1 cellular context compared by ENCODE assay signal in the genomic region with DNA sequence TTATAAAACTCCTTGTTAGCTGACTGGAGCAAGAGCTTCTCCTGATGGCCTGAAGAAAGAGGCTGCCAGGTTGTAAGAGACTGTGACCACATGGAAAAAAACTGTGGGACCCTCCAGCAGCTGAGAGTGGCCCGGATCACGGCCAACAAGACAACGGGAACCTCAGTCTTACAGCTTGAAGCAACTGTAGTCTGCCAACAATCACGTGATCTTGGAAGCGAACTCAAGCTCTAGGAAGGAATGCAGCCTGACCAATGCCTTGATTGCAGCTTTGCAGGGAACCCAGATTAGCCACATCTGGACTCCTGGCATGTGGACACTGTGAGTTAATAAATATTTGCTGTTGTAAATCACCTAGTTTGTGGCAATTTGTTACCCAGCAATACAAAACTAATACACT.
TF ChIP-seq lines count a peak whose summit lies in the region.

No MANE protein-coding gene starts in this region.

TF ChIP-seq in K562, 482 proteins besides CTCF, POLR2A, EP300 and RAD21 (continued from another document):
- TF ChIP-seq, protein P1, sequence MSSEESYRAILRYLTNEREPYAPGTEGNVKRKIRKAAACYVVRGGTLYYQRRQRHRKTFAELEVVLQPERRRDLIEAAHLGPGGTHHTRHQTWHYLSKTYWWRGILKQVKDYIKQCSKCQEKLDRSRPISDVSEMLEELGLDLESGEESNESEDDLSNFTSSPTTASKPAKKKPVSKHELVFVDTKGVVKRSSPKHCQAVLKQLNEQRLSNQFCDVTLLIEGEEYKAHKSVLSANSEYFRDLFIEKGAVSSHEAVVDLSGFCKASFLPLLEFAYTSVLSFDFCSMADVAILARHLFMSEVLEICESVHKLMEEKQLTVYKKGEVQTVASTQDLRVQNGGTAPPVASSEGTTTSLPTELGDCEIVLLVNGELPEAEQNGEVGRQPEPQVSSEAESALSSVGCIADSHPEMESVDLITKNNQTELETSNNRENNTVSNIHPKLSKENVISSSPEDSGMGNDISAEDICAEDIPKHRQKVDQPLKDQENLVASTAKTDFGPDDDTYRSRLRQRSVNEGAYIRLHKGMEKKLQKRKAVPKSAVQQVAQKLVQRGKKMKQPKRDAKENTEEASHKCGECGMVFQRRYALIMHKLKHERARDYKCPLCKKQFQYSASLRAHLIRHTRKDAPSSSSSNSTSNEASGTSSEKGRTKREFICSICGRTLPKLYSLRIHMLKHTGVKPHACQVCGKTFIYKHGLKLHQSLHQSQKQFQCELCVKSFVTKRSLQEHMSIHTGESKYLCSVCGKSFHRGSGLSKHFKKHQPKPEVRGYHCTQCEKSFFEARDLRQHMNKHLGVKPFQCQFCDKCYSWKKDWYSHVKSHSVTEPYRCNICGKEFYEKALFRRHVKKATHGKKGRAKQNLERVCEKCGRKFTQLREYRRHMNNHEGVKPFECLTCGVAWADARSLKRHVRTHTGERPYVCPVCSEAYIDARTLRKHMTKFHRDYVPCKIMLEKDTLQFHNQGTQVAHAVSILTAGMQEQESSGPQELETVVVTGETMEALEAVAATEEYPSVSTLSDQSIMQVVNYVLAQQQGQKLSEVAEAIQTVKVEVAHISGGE (CRISPR knock-in tag; IDR thresholded peaks at IDR 0.05): peak in 1 of 3 experiments; percentile 77; a peak in 1 of 6 replicates
- TF ChIP-seq, protein P2, sequence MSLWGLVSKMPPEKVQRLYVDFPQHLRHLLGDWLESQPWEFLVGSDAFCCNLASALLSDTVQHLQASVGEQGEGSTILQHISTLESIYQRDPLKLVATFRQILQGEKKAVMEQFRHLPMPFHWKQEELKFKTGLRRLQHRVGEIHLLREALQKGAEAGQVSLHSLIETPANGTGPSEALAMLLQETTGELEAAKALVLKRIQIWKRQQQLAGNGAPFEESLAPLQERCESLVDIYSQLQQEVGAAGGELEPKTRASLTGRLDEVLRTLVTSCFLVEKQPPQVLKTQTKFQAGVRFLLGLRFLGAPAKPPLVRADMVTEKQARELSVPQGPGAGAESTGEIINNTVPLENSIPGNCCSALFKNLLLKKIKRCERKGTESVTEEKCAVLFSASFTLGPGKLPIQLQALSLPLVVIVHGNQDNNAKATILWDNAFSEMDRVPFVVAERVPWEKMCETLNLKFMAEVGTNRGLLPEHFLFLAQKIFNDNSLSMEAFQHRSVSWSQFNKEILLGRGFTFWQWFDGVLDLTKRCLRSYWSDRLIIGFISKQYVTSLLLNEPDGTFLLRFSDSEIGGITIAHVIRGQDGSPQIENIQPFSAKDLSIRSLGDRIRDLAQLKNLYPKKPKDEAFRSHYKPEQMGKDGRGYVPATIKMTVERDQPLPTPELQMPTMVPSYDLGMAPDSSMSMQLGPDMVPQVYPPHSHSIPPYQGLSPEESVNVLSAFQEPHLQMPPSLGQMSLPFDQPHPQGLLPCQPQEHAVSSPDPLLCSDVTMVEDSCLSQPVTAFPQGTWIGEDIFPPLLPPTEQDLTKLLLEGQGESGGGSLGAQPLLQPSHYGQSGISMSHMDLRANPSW (CRISPR knock-in tag; IDR thresholded peaks at IDR 0.05): no peak
- TF ChIP-seq, protein P3, sequence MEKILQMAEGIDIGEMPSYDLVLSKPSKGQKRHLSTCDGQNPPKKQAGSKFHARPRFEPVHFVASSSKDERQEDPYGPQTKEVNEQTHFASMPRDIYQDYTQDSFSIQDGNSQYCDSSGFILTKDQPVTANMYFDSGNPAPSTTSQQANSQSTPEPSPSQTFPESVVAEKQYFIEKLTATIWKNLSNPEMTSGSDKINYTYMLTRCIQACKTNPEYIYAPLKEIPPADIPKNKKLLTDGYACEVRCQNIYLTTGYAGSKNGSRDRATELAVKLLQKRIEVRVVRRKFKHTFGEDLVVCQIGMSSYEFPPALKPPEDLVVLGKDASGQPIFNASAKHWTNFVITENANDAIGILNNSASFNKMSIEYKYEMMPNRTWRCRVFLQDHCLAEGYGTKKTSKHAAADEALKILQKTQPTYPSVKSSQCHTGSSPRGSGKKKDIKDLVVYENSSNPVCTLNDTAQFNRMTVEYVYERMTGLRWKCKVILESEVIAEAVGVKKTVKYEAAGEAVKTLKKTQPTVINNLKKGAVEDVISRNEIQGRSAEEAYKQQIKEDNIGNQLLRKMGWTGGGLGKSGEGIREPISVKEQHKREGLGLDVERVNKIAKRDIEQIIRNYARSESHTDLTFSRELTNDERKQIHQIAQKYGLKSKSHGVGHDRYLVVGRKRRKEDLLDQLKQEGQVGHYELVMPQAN (IDR thresholded peaks at IDR 0.05; ENCODE audit: borderline replicate concordance): no peak
- TF ChIP-seq ZBTB1 (CRISPR knock-in tag; IDR thresholded peaks at IDR 0.05; ENCODE audit: borderline replicate concordance, low read depth) (no peak), ASH1L (IDR thresholded peaks at IDR 0.05; ENCODE audit: borderline replicate concordance, low read depth, partially characterized antibody) (no peak), ZNF76 (CRISPR knock-in tag; IDR thresholded peaks at IDR 0.05; ENCODE audit: borderline replicate concordance) (no peak)
